ENCODE assay signal across 2 cellular contexts in genomic region chr12:6461401-6462233, GRCh38.
TF ChIP-seq lines count a peak whose summit lies in the region.

No MANE protein-coding gene starts in this region.

TF ChIP-seq in HepG2, 621 proteins besides CTCF, POLR2A, EP300 and RAD21:
- TF ChIP-seq POLR2G (IDR thresholded peaks at IDR 0.05; ENCODE audit: low read depth, low read length) (0 out of 2 replicates have a peak, but pooled peaks have one; percentile 2), MED8 (CRISPR knock-in tag; IDR thresholded peaks at IDR 0.05; ENCODE audit: insufficient replicate concordance) (no peak), MAFF (IDR thresholded peaks at IDR 0.05; ENCODE audit: low read depth, low read length) (no peak)

TF ChIP-seq in SK-N-SH treated with all-trans-retinoic acid at 6 μM for 48 hours, 23 proteins besides CTCF, POLR2A, EP300 and RAD21:
- TF ChIP-seq OSR1 (CRISPR knock-in tag; IDR thresholded peaks at IDR 0.05): no peak
- no peak for TF ChIP-seq ISL1 (CRISPR knock-in tag; IDR thresholded peaks at IDR 0.05)
- no peak for TF ChIP-seq TOX (CRISPR knock-in tag; IDR thresholded peaks at IDR 0.05; ENCODE audit: borderline replicate concordance)
- no peak for TF ChIP-seq CSDC2 (CRISPR knock-in tag; IDR thresholded peaks at IDR 0.05)
- no peak for TF ChIP-seq ZFP30 (CRISPR knock-in tag; IDR thresholded peaks at IDR 0.05)
- TF ChIP-seq SNAI2 (CRISPR knock-in tag; IDR thresholded peaks at IDR 0.05): no peak
- no peak for TF ChIP-seq ESRRG (CRISPR knock-in tag; IDR thresholded peaks at IDR 0.05)
- no peak for TF ChIP-seq ZNF565 (CRISPR knock-in tag; conservative IDR thresholded peaks at IDR 0.05; ENCODE audit: low read depth)
- no peak for TF ChIP-seq CREB5 (CRISPR knock-in tag; IDR thresholded peaks at IDR 0.05; ENCODE audit: low read depth)
- TF ChIP-seq CSRNP3 (CRISPR knock-in tag; IDR thresholded peaks at IDR 0.05): no peak
